21 cellular contexts compared by ENCODE assay signal in the genomic region with DNA sequence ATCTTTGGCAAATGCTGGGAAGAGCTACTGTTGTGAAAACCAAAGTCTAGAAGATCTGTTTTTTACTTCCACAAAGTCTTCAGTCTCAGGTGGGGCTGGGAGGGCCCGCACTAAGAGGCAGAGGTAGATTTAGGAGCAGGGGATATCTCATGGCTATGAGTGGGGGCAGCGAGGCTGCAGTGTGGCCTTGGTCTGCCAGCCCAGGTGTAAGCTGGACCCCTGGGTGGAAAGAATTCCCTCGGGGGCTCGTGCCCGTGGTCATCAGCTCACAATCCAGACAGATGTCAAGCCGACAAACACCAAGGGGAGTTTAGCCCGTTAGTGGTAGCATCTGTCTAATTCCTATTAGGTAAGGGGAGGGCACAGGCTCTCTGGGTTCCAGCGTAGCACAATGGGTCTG. TPM values are rescaled to one million over a fixed set of nuclear protein-coding genes. Genes with fewer than 3 reads are reported as not detected.
DNase-seq lines count a peak whose midpoint lies in the region; ATAC-seq and TF ChIP-seq lines count a peak whose summit lies in the region.
"Had no signal": no experiment of that assay in that cellular context is flagged by ENCODE, and none has a peak within 500 bp of the region (broad histone marks: within the 10 kb centered on the region; RNA-seq: fewer than 3 reads in every experiment).

No MANE protein-coding gene starts in this region.

- intact Hi-C loops in sigmoid colon (cut with DNase I): no loop called here

- H3K4me3 ChIP-seq in sigmoid colon: no peak overlapping the region
- H3K4me3 ChIP-seq: GM23338 had no signal

- no peak for TF ChIP-seq EP300 in sigmoid colon (IDR thresholded peaks at IDR 0.05)

- no peak for ATAC-seq in GM18502 (IDR thresholded peaks at IDR 0.05; ENCODE audit: poor library complexity, unreplicated experiment)
- no peak for ATAC-seq in GM21619 (IDR thresholded peaks at IDR 0.05; ENCODE audit: unreplicated experiment)
- ATAC-seq: GM23338, HepG2 had no signal

- H3K27ac Mint-ChIP-seq in endothelial cell (ENCODE audit: unreplicated experiment): peak overlapping the region; percentile 42
- H3K27ac Mint-ChIP-seq: CD4-positive, alpha-beta T cell; GM23338; IgD-negative memory B cell had no signal

- no peaks in the 10 kb centered on the region for H3K27me3 ChIP-seq in sigmoid colon

- peak overlapping the region; percentile 37 for H3K4me3 Mint-ChIP-seq in endothelial cell (ENCODE audit: unreplicated experiment)
- H3K4me3 Mint-ChIP-seq: CD4-positive, alpha-beta T cell; GM23338; IgD-negative memory B cell had no signal

- H3K27ac ChIP-seq in sigmoid colon: no peak overlapping the region
- H3K27ac ChIP-seq: C4-2B, HL-60 had no signal

- no peaks in the 10 kb centered on the region for H3K9me3 ChIP-seq in sigmoid colon
- H3K9me3 ChIP-seq: BE2C had no signal

- H3K36me3 Mint-ChIP-seq in endothelial cell (ENCODE audit: low read depth, unreplicated experiment): peaks cover 33% of the 10 kb centered on the region
- H3K36me3 Mint-ChIP-seq: IgD-negative memory B cell had no signal

- TF ChIP-seq CTCF in endothelial cell (IDR thresholded peaks at IDR 0.05; ENCODE audit: unreplicated experiment): no peak
- TF ChIP-seq CTCF in sigmoid colon (IDR thresholded peaks at IDR 0.05): no peak

- peaks cover 0 to 22% (median 6%) of the 10 kb centered on the region in 4 donors for H3K4me1 ChIP-seq in sigmoid colon
- H3K4me1 ChIP-seq: BE2C, Caco-2 had no signal

- 73 to 74% methylated on average over 8 of the region's 8 CpGs for WGBS in sigmoid colon, 2 donors

- DNase-seq in NCI-H524 treated with DMSO at 0.1 percent for 48 hours (lab: John Stamatoyannopoulos, UW) (peak; percentile 8), NCI-H82 treated with DMSO at 0.1 percent for 48 hours (lab: John Stamatoyannopoulos, UW; ENCODE audit: unreplicated experiment) (peak; percentile 71), endothelial cell (ENCODE audit: low spot score) (no peak), sigmoid colon (peak; percentile 57), NCI-H2107 treated with DMSO at 0.1 percent for 48 hours (lab: John Stamatoyannopoulos, UW; ENCODE audit: unreplicated experiment) (no peak)
- no peak for DNase-seq in activated naive CD4-positive, alpha-beta T cell (lab: John Stamatoyannopoulos, UW)
- DNase-seq: ACHN; BE2C; CD4-positive, alpha-beta T cell; DMS79 treated with DMSO at 0.1 percent for 48 hours; GF-D8; HCEC 1CT; KBM-7 had no signal

- H3K9me3 Mint-ChIP-seq in endothelial cell (ENCODE audit: unreplicated experiment): no peaks in the 10 kb centered on the region
- H3K9me3 Mint-ChIP-seq: CD4-positive, alpha-beta T cell; GM23338 had no signal

- H3K4me1 Mint-ChIP-seq in endothelial cell (ENCODE audit: unreplicated experiment): peaks cover 58% of the 10 kb centered on the region

- H3K36me3 ChIP-seq in sigmoid colon: no peaks in the 10 kb centered on the region
- H3K36me3 ChIP-seq: BE2C had no signal

- peaks cover 23% of the 10 kb centered on the region for H3K27me3 Mint-ChIP-seq in endothelial cell (ENCODE audit: unreplicated experiment)

- TF ChIP-seq POLR2A in sigmoid colon (IDR thresholded peaks at IDR 0.05): no peak

RNA-seq across cellular contexts. Expression of a gene that starts 9.0 kb away (rescaled TPM):
- total RNA-seq in endothelial cell (ENCODE audit: unreplicated experiment) (41.8 TPM), sigmoid colon (1 to 10 TPM; 1.4 to 4.7 (median 1.7) TPM)
- polyA plus RNA-seq in sigmoid colon: 1 to 10 TPM in 1 of 3 donors, under 1 TPM in 2; 0.23 to 1.2 (median 0.60) TPM
- total RNA-seq: Caco-2; CD4-positive, alpha-beta T cell; HepG2 had no signal
- polyA plus RNA-seq: HepG2, IgD-negative memory B cell had no signal

Comparison
In these comparisons a context has a peak if more than half of its experiments do, and no peak if none do; other contexts are left out.
1. DNase-seq: peak in NCI-H524 treated with DMSO at 0.1 percent for 48 hours (single experiment), NCI-H82 treated with DMSO at 0.1 percent for 48 hours (single experiment) and sigmoid colon (single experiment); none in endothelial cell (single experiment), activated naive CD4-positive, alpha-beta T cell (0 of 4) and NCI-H2107 treated with DMSO at 0.1 percent for 48 hours (single experiment).